In the genomic region with DNA sequence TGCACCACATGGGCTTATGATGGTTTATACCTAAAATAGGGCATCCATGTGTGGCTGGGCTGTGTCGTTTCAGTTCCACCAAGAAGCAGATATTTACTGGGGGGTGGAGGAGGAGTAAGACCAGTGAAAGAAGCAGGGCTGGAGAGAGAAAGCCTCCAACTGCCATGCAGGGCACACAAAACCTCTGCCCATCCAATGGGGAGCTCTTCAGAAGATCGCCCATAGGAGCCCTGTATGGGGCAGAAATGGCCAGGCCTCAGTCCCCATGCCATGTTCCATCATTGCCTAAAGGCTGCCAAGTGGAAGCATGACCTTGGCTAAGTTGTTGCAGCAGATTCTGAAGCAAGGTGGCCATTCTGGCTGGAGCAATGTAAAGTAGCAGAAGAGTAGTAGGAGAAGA, we compare ENCODE assay signal across 27 cellular contexts.
"Had no signal": no experiment of that assay in that cellular context is flagged by ENCODE, and none has a peak within 500 bp of the region (broad histone marks: within the 10 kb centered on the region; RNA-seq: fewer than 3 reads in every experiment).

No MANE protein-coding gene starts in this region.

- H3K9me3 Mint-ChIP-seq: naive thymus-derived CD4-positive, alpha-beta T cell; natural killer cell; nephron; neural progenitor cell; stimulated activated effector memory CD8-positive, alpha-beta T cell treated with anti-CD3 and anti-CD28 coated beads, Interleukin-12 subunit alpha, Interleukin-12 subunit beta, amount 100 ng/mL, for 72 hours; stimulated activated naive CD8-positive, alpha-beta T cell treated with anti-CD3 and anti-CD28 coated beads, Interleukin-15, amount 100 ng/mL, for 72 hours had no signal

- H3K27me3 ChIP-seq: neural progenitor cell, right lobe of liver, sigmoid colon, suprapubic skin, testis, tibial nerve, upper lobe of left lung, vagina had no signal

- H3K36me3 Mint-ChIP-seq: natural killer cell; neural progenitor cell; stimulated activated effector memory CD8-positive, alpha-beta T cell treated with anti-CD3 and anti-CD28 coated beads, Interleukin-12 subunit alpha, Interleukin-12 subunit beta, amount 100 ng/mL, for 72 hours had no signal

- H3K4me2 ChIP-seq: neural progenitor cell had no signal

- H3K4me3 Mint-ChIP-seq: naive thymus-derived CD4-positive, alpha-beta T cell; natural killer cell; nephron; neural progenitor cell; stimulated activated effector memory CD8-positive, alpha-beta T cell treated with anti-CD3 and anti-CD28 coated beads, Interleukin-12 subunit alpha, Interleukin-12 subunit beta, amount 100 ng/mL, for 72 hours; stimulated activated naive CD8-positive, alpha-beta T cell treated with anti-CD3 and anti-CD28 coated beads, Interleukin-15, amount 100 ng/mL, for 72 hours had no signal

- H3K4me1 Mint-ChIP-seq: naive thymus-derived CD4-positive, alpha-beta T cell; natural killer cell; nephron; stimulated activated effector memory CD8-positive, alpha-beta T cell treated with anti-CD3 and anti-CD28 coated beads, Interleukin-12 subunit alpha, Interleukin-12 subunit beta, amount 100 ng/mL, for 72 hours; stimulated activated naive CD8-positive, alpha-beta T cell treated with anti-CD3 and anti-CD28 coated beads, Interleukin-15, amount 100 ng/mL, for 72 hours had no signal

- H3K4me1 ChIP-seq: neural progenitor cell, pancreas, psoas muscle, right lobe of liver, sigmoid colon, suprapubic skin, testis, tibial nerve, upper lobe of left lung, vagina had no signal

- H3K27ac Mint-ChIP-seq: natural killer cell; nephron; neural progenitor cell; progenitor cell of endocrine pancreas; stimulated activated effector memory CD8-positive, alpha-beta T cell treated with anti-CD3 and anti-CD28 coated beads, Interleukin-12 subunit alpha, Interleukin-12 subunit beta, amount 100 ng/mL, for 72 hours; stimulated activated naive CD8-positive, alpha-beta T cell treated with anti-CD3 and anti-CD28 coated beads, Interleukin-15, amount 100 ng/mL, for 72 hours had no signal

- H3K4me3 ChIP-seq: neural progenitor cell, pancreas, psoas muscle, right lobe of liver, sigmoid colon, suprapubic skin, testis, tibial nerve, upper lobe of left lung, vagina had no signal

- H3K27me3 Mint-ChIP-seq: progenitor cell of endocrine pancreas; stimulated activated naive CD8-positive, alpha-beta T cell treated with anti-CD3 and anti-CD28 coated beads, Interleukin-15, amount 100 ng/mL, for 72 hours had no signal

- H3K36me3 ChIP-seq: neural progenitor cell, pancreas, right lobe of liver, sigmoid colon, suprapubic skin, tibial nerve, upper lobe of left lung, vagina had no signal

- H2AFZ ChIP-seq: neural progenitor cell had no signal

- DNase-seq: naive thymus-derived CD4-positive, alpha-beta T cell; natural killer cell; occipital lobe; pancreas; psoas muscle; right cardiac atrium; right lobe of liver; sigmoid colon; small intestine; stimulated activated CD4-positive, alpha-beta T cell treated with anti-CD3 and anti-CD28 coated beads, Interleukin-15, amount 100 ng/mL, for 24 hours; stimulated activated CD4-positive, alpha-beta T cell treated with anti-CD3 and anti-CD28 coated beads, Interleukin-2, amount 100 ng/mL, for 24 hours; stimulated activated CD4-positive, alpha-beta T cell treated with anti-CD3 and anti-CD28 coated beads, Interleukin-2, amount 100 ng/mL, for 48 hours; stimulated activated CD4-positive, alpha-beta T cell treated with anti-CD3 and anti-CD28 coated beads, Interleukin-4, amount 100 ng/mL, for 24 hours; stimulated activated naive CD4-positive, alpha-beta T cell; stimulated activated naive CD8-positive, alpha-beta T cell treated with anti-CD3 and anti-CD28 coated beads, Interleukin-15, amount 100 ng/mL, for 72 hours; stimulated activated naive CD8-positive, alpha-beta T cell treated with anti-CD3 and anti-CD28 coated beads, Interleukin-15, Interleukin-2, amounts not matched to agents 100 U/mL and 50 U/mL, for 24 hours; substantia nigra; testis; trophoblast cell; upper lobe of left lung had no signal

- H3K27ac ChIP-seq: neural progenitor cell, pancreas, psoas muscle, right lobe of liver, sigmoid colon, suprapubic skin, testis, tibial nerve, upper lobe of left lung, vagina had no signal

- H3K9me3 ChIP-seq: pancreas, psoas muscle, right lobe of liver, sigmoid colon, suprapubic skin, testis, tibial nerve, upper lobe of left lung, vagina had no signal
